ENCODE assay signal across 6 cellular contexts in genomic region chr1:145995964-145996432, GRCh38. TPM values are rescaled to one million over a fixed set of nuclear protein-coding genes. Genes with fewer than 3 reads are reported as not detected.
A peak's percentile ranks its signal among the peaks of the same experiment; 100 is the strongest.
DNase-seq lines count a peak whose midpoint lies in the region; ATAC-seq and TF ChIP-seq lines count a peak whose summit lies in the region.

No MANE protein-coding gene starts in this region.

- peak; percentile 20; the same call in 2 of the 3 replicates for ATAC-seq in GM23338
- no peak for ATAC-seq in activated T-cell treated with anti-CD3 and anti-CD28 coated beads, Interleukin-2, amount 50 U/mL, for 72 hours (replicated peaks in 1 of 2)
- ATAC-seq in GM18520 (IDR thresholded peaks at IDR 0.05; ENCODE audit: unreplicated experiment) = no peak

- peak overlapping the region; percentile 60; the same call in 1 of the 2 replicates for H3K27ac ChIP-seq in GM23338 (ENCODE audit: low read depth)
- peak overlapping the region; percentile 84 for H3K27ac ChIP-seq in mesodermal cell (ENCODE audit: low read depth, low read length, severe bottlenecking)

- WGBS in mesodermal cell (ENCODE audit: insufficient coverage in 2 of 2), 2 experiments = 6 to 10% methylated on average over 7 of the region's 13 CpGs

- peaks cover 18% of the 10 kb centered on the region for H3K79me2 ChIP-seq in GM23338 (replicated peaks; ENCODE audit: insufficient read depth)

- peaks cover 51% of the 10 kb centered on the region for H3K4me1 Mint-ChIP-seq in GM23338
- H3K4me1 Mint-ChIP-seq in activated T-cell treated with anti-CD3 and anti-CD28 coated beads, Interleukin-2, amount 50 U/mL, for 72 hours (ENCODE audit: low read depth) = peaks cover 80% of the 10 kb centered on the region

- H3K4me3 ChIP-seq in GM23338 (peak overlapping the region; percentile 75), mesodermal cell (ENCODE audit: extremely low read depth, insufficient read depth, low read length, poor library complexity, severe bottlenecking) (peak overlapping the region; percentile 77)

- no peaks in the 10 kb centered on the region for H3K9me3 ChIP-seq in mesodermal cell (ENCODE audit: control insufficient read depth, low read length)

- peaks cover 9% of the 10 kb centered on the region for H3K27me3 Mint-ChIP-seq in GM23338 (ENCODE audit: insufficient read depth, low read depth, poor library complexity)
- H3K27me3 Mint-ChIP-seq in activated T-cell treated with anti-CD3 and anti-CD28 coated beads, Interleukin-2, amount 50 U/mL, for 72 hours (ENCODE audit: low read depth) = no peaks in the 10 kb centered on the region

- H2AFZ ChIP-seq in GM23338 = no peak overlapping the region

- peaks cover 48% of the 10 kb centered on the region for H3K36me3 Mint-ChIP-seq in GM23338 (ENCODE audit: low read depth)
- peaks cover 28 to 37% of the 10 kb centered on the region in 2 donors for H3K36me3 Mint-ChIP-seq in activated T-cell treated with anti-CD3 and anti-CD28 coated beads, Interleukin-2, amount 50 U/mL, for 72 hours (ENCODE audit: insufficient read depth in 2 of 2)

- no peaks in the 10 kb centered on the region for H3K9me3 Mint-ChIP-seq in GM23338
- no peaks in the 10 kb centered on the region for H3K9me3 Mint-ChIP-seq in activated T-cell treated with anti-CD3 and anti-CD28 coated beads, Interleukin-2, amount 50 U/mL, for 72 hours

- no peaks in the 10 kb centered on the region for H4K20me1 ChIP-seq in GM23338 (replicated peaks; ENCODE audit: insufficient read depth)

- H3K27me3 ChIP-seq in GM23338 (ENCODE audit: insufficient read depth) = no peaks in the 10 kb centered on the region

- H3K4me1 ChIP-seq in GM23338 (ENCODE audit: insufficient read depth) = peaks cover 39% of the 10 kb centered on the region
- peaks cover 29% of the 10 kb centered on the region for H3K4me1 ChIP-seq in mesodermal cell (ENCODE audit: control insufficient read depth, insufficient read depth, low read length, poor library complexity, severe bottlenecking)

- TF ChIP-seq CTCF in GM23338 (conservative IDR thresholded peaks at IDR 0.05; ENCODE audit: low read depth in 2 of 2) = no peak

- H3K9me2 ChIP-seq in GM23338 (ENCODE audit: insufficient read depth) = no peaks in the 10 kb centered on the region

- peak overlapping the region; percentile 99 for H3K4me3 Mint-ChIP-seq in GM23338
- H3K4me3 Mint-ChIP-seq in activated T-cell treated with anti-CD3 and anti-CD28 coated beads, Interleukin-2, amount 50 U/mL, for 72 hours = peak overlapping the region; percentile 100

- H3K36me3 ChIP-seq in GM23338 (ENCODE audit: insufficient read depth) (no peaks in the 10 kb centered on the region; the same call in 1 of the 2 replicates), mesodermal cell (ENCODE audit: control insufficient read depth, insufficient read depth, low read length) (peaks cover 35% of the 10 kb centered on the region)

- H3K4me2 ChIP-seq in GM23338 = peak overlapping the region; percentile 87

- peak; percentile 35 for DNase-seq in GM23338 (ENCODE audit: low spot score)
- no peak for DNase-seq in activated T-cell treated with anti-CD3 and anti-CD28 coated beads, Interleukin-2, amount 50 U/mL, for 72 hours
- DNase-seq in stimulated activated CD4-positive, alpha-beta T cell treated with anti-CD3 and anti-CD28 coated beads, Interleukin-12 subunit alpha, Interleukin-12 subunit beta, amount 100 ng/mL, for 4 hours = no peak
- no peak for DNase-seq in iPS-NIHi11 (ENCODE audit: low spot score)

- H3F3A ChIP-seq in GM23338 (replicated peaks; ENCODE audit: low read depth) = peaks cover 5% of the 10 kb centered on the region

- peak overlapping the region; percentile 89 for H3K27ac Mint-ChIP-seq in GM23338
- peak overlapping the region; percentile 99 for H3K27ac Mint-ChIP-seq in activated T-cell treated with anti-CD3 and anti-CD28 coated beads, Interleukin-2, amount 50 U/mL, for 72 hours

TF ChIP-seq in GM23338, 12 proteins besides CTCF, POLR2A, EP300 and RAD21:
- no peak for TF ChIP-seq ZNF331 (CRISPR knock-in tag; IDR thresholded peaks at IDR 0.05; ENCODE audit: low read depth)
- TF ChIP-seq EZH2phosphoT487 (IDR thresholded peaks at IDR 0.05; ENCODE audit: unreplicated experiment) = no peak
- no peak for TF ChIP-seq CREB1 (CRISPR knock-in tag; IDR thresholded peaks at IDR 0.05; ENCODE audit: low read depth)
- TF ChIP-seq ZNF114 (CRISPR knock-in tag; IDR thresholded peaks at IDR 0.05) = no peak
- TF ChIP-seq NANOG (IDR thresholded peaks at IDR 0.05; ENCODE audit: borderline replicate concordance) = no peak
- TF ChIP-seq STAT1 (IDR thresholded peaks at IDR 0.05; ENCODE audit: unreplicated experiment) = no peak

RNA-seq across cellular contexts. Expression of gene TXNIP, which starts 0.4 kb away (rescaled TPM):
- 29.1 and 31.5 TPM in 2 replicates for total RNA-seq in GM23338 (2014; rRNA removed; shearing (Covaris generic))
- polyA plus RNA-seq in GM23338 (2016; fragmentation: Nextera tagmentation; extraction: Ambion mirVana) = 19.5 and 22.8 TPM in 2 replicates
- 100 to 1,000 TPM; 141 to 212 TPM for total RNA-seq in activated T-cell treated with anti-CD3 and anti-CD28 coated beads, Interleukin-2, amount 50 U/mL, for 72 hours
- 144 TPM for polyA plus RNA-seq in mesodermal cell (2013, experiment 1 of 2)
- polyA plus RNA-seq in mesodermal cell (2013, experiment 2 of 2) = 135 TPM

RNA-seq across cellular contexts. Expression of gene HJV, which starts 25.5 kb away (rescaled TPM):
- 0.23 and 0.42 TPM in 2 replicates for total RNA-seq in GM23338 (2014; rRNA removed; shearing (Covaris generic))
- polyA plus RNA-seq in GM23338 (2016; fragmentation: Nextera tagmentation; extraction: Ambion mirVana) = 0.45 and 0.99 TPM in 2 replicates
- not detected for total RNA-seq in activated T-cell treated with anti-CD3 and anti-CD28 coated beads, Interleukin-2, amount 50 U/mL, for 72 hours
- polyA plus RNA-seq in mesodermal cell (2013, experiment 1 of 2) = not detected
- polyA plus RNA-seq in mesodermal cell (2013, experiment 2 of 2) = not detected

RNA-seq across cellular contexts. Expression of gene POLR3GL, which starts 31.5 kb away (rescaled TPM):
- 0.82 and 3.1 TPM in 2 replicates for total RNA-seq in GM23338 (2014; rRNA removed; shearing (Covaris generic))
- 9.5 and 9.8 TPM in 2 replicates for polyA plus RNA-seq in GM23338 (2016; fragmentation: Nextera tagmentation; extraction: Ambion mirVana)
- 10 to 100 TPM; 32.5 to 36.1 TPM for total RNA-seq in activated T-cell treated with anti-CD3 and anti-CD28 coated beads, Interleukin-2, amount 50 U/mL, for 72 hours
- 28.8 TPM for polyA plus RNA-seq in mesodermal cell (2013, experiment 1 of 2)
- 30.3 TPM for polyA plus RNA-seq in mesodermal cell (2013, experiment 2 of 2)

RNA-seq across cellular contexts. Expression of gene ANKRD34A, which starts 31.6 kb away (rescaled TPM):
- total RNA-seq in GM23338 (2014; rRNA removed; shearing (Covaris generic)) = 0.35 and 2.2 TPM in 2 replicates
- 0.09 and 0.16 TPM in 2 replicates for polyA plus RNA-seq in GM23338 (2016; fragmentation: Nextera tagmentation; extraction: Ambion mirVana)
- total RNA-seq in activated T-cell treated with anti-CD3 and anti-CD28 coated beads, Interleukin-2, amount 50 U/mL, for 72 hours = 1 to 10 TPM; 2.6 to 3.6 TPM
- 1.1 TPM for polyA plus RNA-seq in mesodermal cell (2013, experiment 1 of 2)
- polyA plus RNA-seq in mesodermal cell (2013, experiment 2 of 2) = 0.71 TPM

RNA-seq across cellular contexts. Expression of gene LIX1L, which starts 38.2 kb away (rescaled TPM):
- 2.5 and 2.6 TPM in 2 replicates for total RNA-seq in GM23338 (2014; rRNA removed; shearing (Covaris generic))
- 0.76 and 1.1 TPM in 2 replicates for polyA plus RNA-seq in GM23338 (2016; fragmentation: Nextera tagmentation; extraction: Ambion mirVana)
- 10 to 100 TPM; 36.9 to 39.5 TPM for total RNA-seq in activated T-cell treated with anti-CD3 and anti-CD28 coated beads, Interleukin-2, amount 50 U/mL, for 72 hours
- 35.9 TPM for polyA plus RNA-seq in mesodermal cell (2013, experiment 1 of 2)
- polyA plus RNA-seq in mesodermal cell (2013, experiment 2 of 2) = 30.4 TPM
